20 cellular contexts compared by ENCODE assay signal in genomic region chr2:201960300-201960699, GRCh38.
"Had no signal": no experiment of that assay in that cellular context is flagged by ENCODE, and none has a peak within 500 bp of the region (broad histone marks: within the 10 kb centered on the region; RNA-seq: fewer than 3 reads in every experiment).

No MANE protein-coding gene starts in this region.

- H3K36me3 Mint-ChIP-seq: activated naive CD8-positive, alpha-beta T cell treated with anti-CD3 and anti-CD28 coated beads, Interleukin-2, amount 10 ng/mL, durations not matched to agents 7 days and 5 days; neural progenitor cell; stimulated activated effector memory CD8-positive, alpha-beta T cell treated with anti-CD3 and anti-CD28 coated beads, Interleukin-12 subunit alpha, Interleukin-12 subunit beta, amount 100 ng/mL, for 72 hours had no signal

- H3K4me1 Mint-ChIP-seq: activated CD4-positive, alpha-beta T cell treated with anti-CD3 and anti-CD28 coated beads, Interleukin-2, amount 10 ng/mL, durations not matched to agents 24 days and 14 days; activated naive CD8-positive, alpha-beta T cell treated with anti-CD3 and anti-CD28 coated beads, Interleukin-2, amount 10 ng/mL, durations not matched to agents 7 days and 5 days; central memory CD8-positive, alpha-beta T cell had no signal

- H3K4me3 Mint-ChIP-seq: activated CD4-positive, alpha-beta T cell treated with anti-CD3 and anti-CD28 coated beads, Interleukin-2, amount 10 ng/mL, durations not matched to agents 24 days and 14 days; activated CD8-positive, alpha-beta T cell treated with anti-CD3 and anti-CD28 coated beads, Interleukin-2, amount 10 ng/mL, durations not matched to agents 7 days and 5 days; activated naive CD8-positive, alpha-beta T cell treated with anti-CD3 and anti-CD28 coated beads, Interleukin-2, amount 10 ng/mL, durations not matched to agents 7 days and 5 days; activated T-cell treated with anti-CD3 and anti-CD28 coated beads, Interleukin-2, amount 50 U/mL, for 24 hours; central memory CD8-positive, alpha-beta T cell; neural progenitor cell; stimulated activated effector memory CD8-positive, alpha-beta T cell treated with anti-CD3 and anti-CD28 coated beads, Interleukin-12 subunit alpha, Interleukin-12 subunit beta, amount 100 ng/mL, for 72 hours had no signal

- H3K27me3 Mint-ChIP-seq: activated naive CD8-positive, alpha-beta T cell treated with anti-CD3 and anti-CD28 coated beads, Interleukin-2, amount 10 ng/mL, durations not matched to agents 7 days and 5 days had no signal

- ATAC-seq: activated CD8-positive, alpha-beta T cell treated with anti-CD3 and anti-CD28 coated beads, Interleukin-2, amount 10 ng/mL, durations not matched to agents 7 days and 5 days; body of pancreas; esophagus mucosa; gastrocnemius medialis; left lung; right lobe of liver; stimulated activated effector memory CD8-positive, alpha-beta T cell treated with anti-CD3 and anti-CD28 coated beads, Interleukin-12 subunit alpha, Interleukin-12 subunit beta, amount 100 ng/mL, for 72 hours; upper lobe of right lung had no signal

- H3K9me3 Mint-ChIP-seq: activated CD4-positive, alpha-beta T cell treated with anti-CD3 and anti-CD28 coated beads, Interleukin-2, amount 10 ng/mL, durations not matched to agents 24 days and 14 days; activated naive CD8-positive, alpha-beta T cell treated with anti-CD3 and anti-CD28 coated beads, Interleukin-2, amount 10 ng/mL, durations not matched to agents 7 days and 5 days; activated T-cell treated with anti-CD3 and anti-CD28 coated beads, Interleukin-2, amount 50 U/mL, for 24 hours; activated T-helper 2 cell treated with anti-CD3 and anti-CD28 coated beads, Interferon-gamma antibody, Interleukin-2, Interleukin-4, amounts not matched to agents 10 μg/mL and 5 μg/mL and 100 μg/mL, durations not matched to agents 14 hours and 24 hours and 36 hours; central memory CD8-positive, alpha-beta T cell; neural progenitor cell; stimulated activated effector memory CD8-positive, alpha-beta T cell treated with anti-CD3 and anti-CD28 coated beads, Interleukin-12 subunit alpha, Interleukin-12 subunit beta, amount 100 ng/mL, for 72 hours had no signal

- DNase-seq: activated CD4-positive, alpha-beta T cell treated with anti-CD3 and anti-CD28 coated beads, Interleukin-2, amount 10 ng/mL, durations not matched to agents 24 days and 14 days; activated CD8-positive, alpha-beta T cell treated with anti-CD3 and anti-CD28 coated beads, Interleukin-2, amount 10 ng/mL, durations not matched to agents 7 days and 5 days; activated naive CD4-positive, alpha-beta T cell treated with Interleukin-2 at 50 U/mL for 16 hours; activated naive CD8-positive, alpha-beta T cell treated with anti-CD3 and anti-CD28 coated beads, Interleukin-2, amount 10 ng/mL, durations not matched to agents 7 days and 5 days; activated T-cell treated with anti-CD3 and anti-CD28 coated beads, Interleukin-2, amount 50 U/mL, for 24 hours; body of pancreas; gastrocnemius medialis; head of caudate nucleus; left lung; ovary; right lobe of liver; stimulated activated CD4-positive, alpha-beta T cell treated with anti-CD3 and anti-CD28 coated beads, Interleukin-4, amount 100 ng/mL, for 24 hours; T-helper 1 cell; T-helper 9 cell; upper lobe of right lung had no signal

- H3K27ac Mint-ChIP-seq: activated CD4-positive, alpha-beta T cell treated with anti-CD3 and anti-CD28 coated beads, Interleukin-2, amount 10 ng/mL, durations not matched to agents 24 days and 14 days; activated CD8-positive, alpha-beta T cell treated with anti-CD3 and anti-CD28 coated beads, Interleukin-2, amount 10 ng/mL, durations not matched to agents 7 days and 5 days; activated naive CD8-positive, alpha-beta T cell treated with anti-CD3 and anti-CD28 coated beads, Interleukin-2, amount 10 ng/mL, durations not matched to agents 7 days and 5 days; activated T-cell treated with anti-CD3 and anti-CD28 coated beads, Interleukin-2, amount 50 U/mL, for 24 hours; activated T-helper 2 cell treated with anti-CD3 and anti-CD28 coated beads, Interferon-gamma antibody, Interleukin-2, Interleukin-4, amounts not matched to agents 10 μg/mL and 5 μg/mL and 100 μg/mL, durations not matched to agents 14 hours and 24 hours and 36 hours; neural progenitor cell; stimulated activated effector memory CD8-positive, alpha-beta T cell treated with anti-CD3 and anti-CD28 coated beads, Interleukin-12 subunit alpha, Interleukin-12 subunit beta, amount 100 ng/mL, for 72 hours had no signal
